In the genomic region with DNA sequence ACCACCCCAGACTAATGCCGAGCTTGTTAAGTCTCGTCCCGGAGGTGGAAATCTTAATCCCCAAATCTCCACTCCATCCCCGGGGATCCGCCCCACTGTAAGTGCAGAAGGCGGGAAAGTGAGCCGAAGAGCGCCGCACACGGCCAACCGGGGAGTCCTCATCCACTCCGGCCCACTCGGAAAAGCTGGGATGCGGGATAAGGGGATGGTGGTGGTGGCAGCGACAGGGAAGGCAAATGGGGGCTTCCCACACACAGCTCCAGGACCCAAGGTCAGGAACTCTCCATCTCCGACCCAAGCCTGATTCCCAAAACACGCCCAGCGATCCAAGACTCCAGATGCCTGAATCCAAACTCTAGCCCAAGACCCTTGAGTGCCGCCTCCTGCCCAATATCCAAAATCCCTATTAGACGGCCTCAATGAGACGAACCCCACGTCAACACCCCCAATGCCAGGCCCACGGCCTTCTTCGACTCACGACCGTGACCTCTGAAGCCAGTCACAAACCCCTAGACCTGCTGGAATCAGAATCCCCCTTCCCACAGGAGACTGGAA, we compare ENCODE assay signal across 8 cellular contexts. TPM values are rescaled to one million over a fixed set of nuclear protein-coding genes. Genes with fewer than 3 reads are reported as not detected.
A peak's percentile ranks its signal among the peaks of the same experiment; 100 is the strongest.
DNase-seq lines count a peak whose midpoint lies in the region; TF ChIP-seq lines count a peak whose summit lies in the region.

No MANE protein-coding gene starts in this region.

- POLR2A ChIA-PET in activated CD4-positive, alpha-beta memory T cell treated with anti-CD3 and anti-CD28 coated beads, Interleukin-2, amount 10 ng/mL, durations not matched to agents 7 days and 5 days (lab: Charles Lee) = interaction anchor here (0.6 to 5.8 kb wide), 15 partner anchors 10 to 454 kb away, joined by 3 to 62 read pairs (median 5); a partner anchor contains a TSS

- no peaks in the 10 kb centered on the region for H3K9me3 Mint-ChIP-seq in activated CD4-positive, alpha-beta memory T cell treated with anti-CD3 and anti-CD28 coated beads, Interleukin-2, amount 10 ng/mL, durations not matched to agents 7 days and 5 days
- H3K9me3 Mint-ChIP-seq in glutamatergic neuron (ENCODE audit: unreplicated experiment) = peaks cover 4% of the 10 kb centered on the region

- no peaks in the 10 kb centered on the region for H3K9me3 ChIP-seq in KOPT-K1 (ENCODE audit: insufficient read depth, low read length, poor library complexity, severe bottlenecking)
- H3K9me3 ChIP-seq in prostate gland = no peaks in the 10 kb centered on the region

- peak overlapping the region; percentile 75 for H3K27ac ChIP-seq in KOPT-K1 (ENCODE audit: low read depth, low read length, poor library complexity, severe bottlenecking)
- peak overlapping the region; percentile 74 to 86 for H3K27ac ChIP-seq in prostate gland

- intact Hi-C loops in prostate gland (cut with DNase I) = loop anchor here (2.0 to 5.0 kb wide), 2 partner anchors 53 to 127 kb away; a partner anchor contains a TSS

- no peak for TF ChIP-seq CTCF in glutamatergic neuron (IDR thresholded peaks at IDR 0.05; ENCODE audit: partially characterized antibody, unreplicated experiment)
- TF ChIP-seq CTCF in prostate gland (IDR thresholded peaks at IDR 0.05) = no peak

- no peaks in the 10 kb centered on the region for H3K27me3 ChIP-seq in prostate gland (replicated peaks; ENCODE audit: insufficient read depth)

- peak overlapping the region; percentile 60 to 85 for H3K4me3 ChIP-seq in prostate gland

- DNase-seq in NCI-H1105 treated with DMSO at 0.1 percent for 48 hours (lab: John Stamatoyannopoulos, UW) (peak; percentile 13), NCI-H1105 (lab: John Stamatoyannopoulos, UW) (no peak), glutamatergic neuron (peak; percentile 24), prostate gland (ENCODE audit: low spot score) (no peak), NCI-H226 (no peak), NCI-H187 treated with DMSO at 0.1 percent for 48 hours (lab: John Stamatoyannopoulos, UW) (no peak)
- no peak for DNase-seq in activated CD4-positive, alpha-beta memory T cell treated with anti-CD3 and anti-CD28 coated beads, Interleukin-2, amount 10 ng/mL, durations not matched to agents 7 days and 5 days

- no peak for TF ChIP-seq POLR2A in prostate gland (IDR thresholded peaks at IDR 0.05)

- peak overlapping the region; percentile 87 for H3K27ac Mint-ChIP-seq in activated CD4-positive, alpha-beta memory T cell treated with anti-CD3 and anti-CD28 coated beads, Interleukin-2, amount 10 ng/mL, durations not matched to agents 7 days and 5 days
- H3K27ac Mint-ChIP-seq in glutamatergic neuron (ENCODE audit: unreplicated experiment) = peak overlapping the region; percentile 24

- under 1% methylated on average over 26 of the region's 26 CpGs for WGBS in prostate gland

- CTCF ChIA-PET in activated CD4-positive, alpha-beta memory T cell treated with anti-CD3 and anti-CD28 coated beads, Interleukin-2, amount 10 ng/mL, durations not matched to agents 7 days and 5 days (lab: Charles Lee) = interaction anchor here (0.8 to 7.6 kb wide), 12 partner anchors 12 to 294 kb away, joined by 3 to 114 read pairs (median 6); a partner anchor contains a TSS

- H3K36me3 ChIP-seq in KOPT-K1 (ENCODE audit: insufficient read depth, low read length) (peaks cover 10% of the 10 kb centered on the region; the same call in 1 of the 2 replicates), prostate gland (no peaks in the 10 kb centered on the region)

- H3K36me3 Mint-ChIP-seq in activated CD4-positive, alpha-beta memory T cell treated with anti-CD3 and anti-CD28 coated beads, Interleukin-2, amount 10 ng/mL, durations not matched to agents 7 days and 5 days (ENCODE audit: low read depth) = peaks cover 3% of the 10 kb centered on the region
- no peaks in the 10 kb centered on the region for H3K36me3 Mint-ChIP-seq in glutamatergic neuron (ENCODE audit: unreplicated experiment)

- H3K4me1 Mint-ChIP-seq in activated CD4-positive, alpha-beta memory T cell treated with anti-CD3 and anti-CD28 coated beads, Interleukin-2, amount 10 ng/mL, durations not matched to agents 7 days and 5 days = peaks cover 51% of the 10 kb centered on the region
- H3K4me1 Mint-ChIP-seq in glutamatergic neuron (ENCODE audit: low read depth, unreplicated experiment) = peaks cover 33% of the 10 kb centered on the region

- no peaks in the 10 kb centered on the region for H3K27me3 Mint-ChIP-seq in activated CD4-positive, alpha-beta memory T cell treated with anti-CD3 and anti-CD28 coated beads, Interleukin-2, amount 10 ng/mL, durations not matched to agents 7 days and 5 days
- peaks cover 7% of the 10 kb centered on the region for H3K27me3 Mint-ChIP-seq in glutamatergic neuron (ENCODE audit: unreplicated experiment)

- peak overlapping the region; percentile 88 for H3K4me3 Mint-ChIP-seq in activated CD4-positive, alpha-beta memory T cell treated with anti-CD3 and anti-CD28 coated beads, Interleukin-2, amount 10 ng/mL, durations not matched to agents 7 days and 5 days
- peak overlapping the region; percentile 90 for H3K4me3 Mint-ChIP-seq in glutamatergic neuron (ENCODE audit: unreplicated experiment)

- peaks cover 6% of the 10 kb centered on the region for H3K4me1 ChIP-seq in prostate gland (replicated peaks)

RNA-seq across cellular contexts. Expression of a gene that starts 0.5 kb away (rescaled TPM):
- total RNA-seq in activated CD4-positive, alpha-beta memory T cell treated with anti-CD3 and anti-CD28 coated beads, Interleukin-2, amount 10 ng/mL, durations not matched to agents 7 days and 5 days = 100 to 1,000 TPM; 294 to 302 TPM
- 119 TPM for total RNA-seq in glutamatergic neuron (ENCODE audit: unreplicated experiment)
- 100 to 1,000 TPM; 139 to 224 TPM for total RNA-seq in prostate gland

RNA-seq across cellular contexts. Expression of a gene that starts 11.7 kb away (rescaled TPM):
- total RNA-seq in activated CD4-positive, alpha-beta memory T cell treated with anti-CD3 and anti-CD28 coated beads, Interleukin-2, amount 10 ng/mL, durations not matched to agents 7 days and 5 days = 10 to 100 TPM; 13.8 to 14.2 TPM
- total RNA-seq in glutamatergic neuron (ENCODE audit: unreplicated experiment) = 86.3 TPM
- total RNA-seq in prostate gland = 10 to 100 TPM; 18.2 to 48.7 TPM

Comparison
In these comparisons a context has a peak if more than half of its experiments do, and no peak if none do; other contexts are left out.
1. DNase-seq: peak in NCI-H1105 treated with DMSO at 0.1 percent for 48 hours (single experiment) and glutamatergic neuron (single experiment); none in NCI-H1105 (single experiment), activated CD4-positive, alpha-beta memory T cell treated with anti-CD3 and anti-CD28 coated beads, Interleukin-2, amount 10 ng/mL, durations not matched to agents 7 days and 5 days (single experiment), prostate gland (single experiment), NCI-H226 (single experiment) and NCI-H187 treated with DMSO at 0.1 percent for 48 hours (single experiment).